Comparison of ENCODE assay signal across 18 cellular contexts in the genomic region with DNA sequence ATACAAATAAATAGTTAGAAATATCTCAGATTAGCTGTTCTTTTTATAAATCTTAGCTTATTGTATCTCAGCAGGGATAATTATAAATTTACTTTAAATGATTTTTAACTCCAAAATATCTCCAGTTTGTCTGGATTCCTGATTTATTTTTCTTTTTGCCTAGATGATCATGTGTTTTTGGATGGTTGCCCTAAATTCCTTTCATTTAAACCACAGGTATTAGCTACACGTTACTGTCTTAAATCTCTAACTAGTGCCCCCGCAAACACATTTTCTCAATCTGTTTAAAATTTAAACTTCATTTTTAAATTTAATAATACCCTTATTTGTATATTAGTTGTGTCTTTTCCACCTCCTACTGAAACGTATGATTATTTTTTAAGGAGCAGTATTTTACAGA. TPM values are rescaled to one million over a fixed set of nuclear protein-coding genes. Genes with fewer than 3 reads are reported as not detected.
A peak's percentile ranks its signal among the peaks of the same experiment; 100 is the strongest.
DNase-seq lines count a peak whose midpoint lies in the region; ATAC-seq, FAIRE-seq and TF ChIP-seq lines count a peak whose summit lies in the region.
"Had no signal": no experiment of that assay in that cellular context is flagged by ENCODE, and none has a peak within 500 bp of the region (broad histone marks: within the 10 kb centered on the region; RNA-seq: fewer than 3 reads in every experiment).

No MANE protein-coding gene starts in this region.

- H3K4me3 ChIP-seq in astrocyte of the cerebellum (ENCODE audit: low read depth, low read length): no peak overlapping the region
- no peak overlapping the region for H3K4me3 ChIP-seq in fibroblast of the aortic adventitia (ENCODE audit: low read depth, low read length)
- no peak overlapping the region for H3K4me3 ChIP-seq in skeletal muscle satellite cell (ENCODE audit: low read length)
- no peak overlapping the region for H3K4me3 ChIP-seq in ascending aorta
- H3K4me3 ChIP-seq: HAP-1, PC-9 had no signal

- FAIRE-seq in HTR-8/SVneo (lab: Jason Lieb, UNC): no peak

- no peaks in the 10 kb centered on the region for H3K36me3 ChIP-seq in skeletal muscle satellite cell (ENCODE audit: insufficient read depth, low read length)
- H3K36me3 ChIP-seq in ascending aorta: no peaks in the 10 kb centered on the region
- H3K36me3 ChIP-seq: esophagus muscularis mucosa, HAP-1 had no signal

- no peak overlapping the region for H3K27ac ChIP-seq in ascending aorta
- H3K27ac ChIP-seq: esophagus muscularis mucosa, PC-9 had no signal

- H3K9me3 ChIP-seq in skeletal muscle satellite cell (replicated peaks; ENCODE audit: low read length) (no peaks in the 10 kb centered on the region), ascending aorta (no peaks in the 10 kb centered on the region)
- H3K9me3 ChIP-seq: esophagus muscularis mucosa, HAP-1 had no signal

- no peaks in the 10 kb centered on the region for H3K27me3 ChIP-seq in skeletal muscle satellite cell (ENCODE audit: control insufficient read depth, insufficient read depth, low read length)
- H3K27me3 ChIP-seq in ascending aorta: no peaks in the 10 kb centered on the region
- H3K27me3 ChIP-seq: esophagus muscularis mucosa had no signal

- peak; percentile 26 for DNase-seq in LHCN-M2 (ENCODE audit: low read depth)
- peak; percentile 70 for DNase-seq in astrocyte of the cerebellum (ENCODE audit: low read depth)
- peak; percentile 56 for DNase-seq in fibroblast of the aortic adventitia (ENCODE audit: low read depth)
- DNase-seq in HTR-8/SVneo (ENCODE audit: insufficient read length, low spot score): no peak
- DNase-seq in ascending aorta (ENCODE audit: low spot score in 2 of 2): no peak
- DNase-seq in AG08395 (ENCODE audit: low spot score): no peak
- DNase-seq: activated CD8-positive, alpha-beta memory T cell treated with anti-CD3 and anti-CD28 coated beads, Interleukin-2, amount 10 ng/mL, durations not matched to agents 7 days and 5 days; activated naive CD8-positive, alpha-beta T cell treated with anti-CD3 and anti-CD28 coated beads, Interleukin-2, amount 10 ng/mL, durations not matched to agents 7 days and 5 days; C1 segment of cervical spinal cord; GF-D8; NCI-H82; PC-9; stimulated activated CD4-positive, alpha-beta T cell treated with anti-CD3 and anti-CD28 coated beads, Interleukin-4, amount 100 ng/mL, for 4 hours had no signal

- H3K9ac ChIP-seq in skeletal muscle satellite cell (ENCODE audit: low read depth, low read length): no peak overlapping the region

- peak overlapping the region; percentile 52 for H3K4me2 ChIP-seq in skeletal muscle satellite cell (ENCODE audit: low read length)
- H3K4me2 ChIP-seq: PC-9 had no signal

- TF ChIP-seq CTCF in astrocyte of the cerebellum (IDR thresholded peaks at IDR 0.05; ENCODE audit: low read depth, low read length, missing control alignments) (no peak), fibroblast of the aortic adventitia (IDR thresholded peaks at IDR 0.05; ENCODE audit: insufficient read depth, low read length) (no peak), ascending aorta (IDR thresholded peaks at IDR 0.05) (no peak)

- intact Hi-C loops in ascending aorta (cut with DNase I): no loop called here

- no peak for ATAC-seq in HG03039 (IDR thresholded peaks at IDR 0.05; ENCODE audit: unreplicated experiment)
- ATAC-seq: activated CD8-positive, alpha-beta memory T cell treated with anti-CD3 and anti-CD28 coated beads, Interleukin-2, amount 10 ng/mL, durations not matched to agents 7 days and 5 days; natural killer cell treated with Interleukin-12 subunit alpha and Interleukin-12 subunit beta and Interleukin-15 and Interleukin-18, amount 100 ng/mL, for 72 hours had no signal

- peaks cover 35% of the 10 kb centered on the region for H3K4me1 ChIP-seq in skeletal muscle satellite cell (ENCODE audit: control insufficient read depth, insufficient read depth, low read length)
- H3K4me1 ChIP-seq in ascending aorta: no peaks in the 10 kb centered on the region

- in situ Hi-C loops in astrocyte of the cerebellum (cut with HindIII; ENCODE audit: low sequenced_read_pairs): no loop called here

RNA-seq across cellular contexts. Expression of gene FER, which starts 5.6 kb away (rescaled TPM):
- 11.8 and 14.2 TPM in 2 replicates for total RNA-seq in LHCN-M2 (2014; rRNA removed)
- 3.0 TPM for polyA plus RNA-seq in LHCN-M2 (2012)
- 41.5 and 129 TPM in 2 replicates for total RNA-seq in fibroblast of the aortic adventitia (ENCODE audit: low replicate concordance)
- total RNA-seq in skeletal muscle satellite cell (2012; rRNA removed): 20.3 and 20.8 TPM in 2 replicates
- total RNA-seq in ascending aorta: 11.8 TPM

Comparison
In these comparisons a context has a peak if more than half of its experiments do, and no peak if none do; other contexts are left out.
1. DNase-seq: peak in LHCN-M2 (single experiment), astrocyte of the cerebellum (single experiment) and fibroblast of the aortic adventitia (single experiment); none in HTR-8/SVneo (single experiment), ascending aorta (0 of 2) and AG08395 (single experiment).